29 cellular contexts compared by ENCODE assay signal in genomic region chr11:92432515-92432914, GRCh38.
"Had no signal": no experiment of that assay in that cellular context is flagged by ENCODE, and none has a peak within 500 bp of the region (broad histone marks: within the 10 kb centered on the region; RNA-seq: fewer than 3 reads in every experiment).

No MANE protein-coding gene starts in this region.

- H3K9me3 ChIP-seq: suprapubic skin, testis, thyroid gland, tibial artery, transverse colon, upper lobe of left lung, upper lobe of right lung, uterus, vagina had no signal

- H3K4me3 ChIP-seq: stomach, suprapubic skin, testis, thoracic aorta, thyroid gland, tibial artery, tibial nerve, transverse colon, upper lobe of left lung, upper lobe of right lung, uterus, vagina had no signal

- H3K36me3 Mint-ChIP-seq: stimulated activated effector memory CD8-positive, alpha-beta T cell treated with anti-CD3 and anti-CD28 coated beads, Interleukin-12 subunit alpha, Interleukin-12 subunit beta, amount 100 ng/mL, for 72 hours; stimulated activated memory B cell treated with anti-CD40 and anti-IgM and Interleukin-4, amounts not matched to agents 10 μg/mL and 1 μg/mL and 100 μg/mL, for 72 hours; stimulated activated naive B cell treated with anti-CD40 and anti-IgM and Interleukin-4, amounts not matched to agents 10 μg/mL and 1 μg/mL and 100 μg/mL, for 72 hours had no signal

- H3K4me3 Mint-ChIP-seq: stimulated activated effector memory CD8-positive, alpha-beta T cell treated with anti-CD3 and anti-CD28 coated beads, Interleukin-12 subunit alpha, Interleukin-12 subunit beta, amount 100 ng/mL, for 72 hours; stimulated activated memory B cell treated with anti-CD40 and anti-IgM and Interleukin-4, amounts not matched to agents 10 μg/mL and 1 μg/mL and 100 μg/mL, for 72 hours; stimulated activated naive B cell treated with anti-CD40 and anti-IgM and Interleukin-4, amounts not matched to agents 10 μg/mL and 1 μg/mL and 100 μg/mL, for 72 hours; stimulated activated naive CD8-positive, alpha-beta T cell treated with anti-CD3 and anti-CD28 coated beads, Interleukin-15, amount 100 ng/mL, for 72 hours; stimulated activated naive CD8-positive, alpha-beta T cell treated with anti-CD3 and anti-CD28 coated beads, Interleukin-15, Interleukin-2, amounts not matched to agents 100 ng/mL and 50 ng/mL, for 24 hours; type B pancreatic cell had no signal

- FAIRE-seq: urothelium cell line had no signal

- H3K4me1 ChIP-seq: stomach, suprapubic skin, thyroid gland, tibial artery, tibial nerve, transverse colon, upper lobe of left lung, upper lobe of right lung, uterus, vagina had no signal

- H3K27me3 Mint-ChIP-seq: stimulated activated memory B cell treated with anti-CD40 and anti-IgM and Interleukin-4, amounts not matched to agents 10 μg/mL and 1 μg/mL and 100 μg/mL, for 72 hours; stimulated activated naive B cell treated with anti-CD40 and anti-IgM and Interleukin-4, amounts not matched to agents 10 μg/mL and 1 μg/mL and 100 μg/mL, for 72 hours; stimulated activated naive CD8-positive, alpha-beta T cell treated with anti-CD3 and anti-CD28 coated beads, Interleukin-15, amount 100 ng/mL, for 72 hours; stimulated activated naive CD8-positive, alpha-beta T cell treated with anti-CD3 and anti-CD28 coated beads, Interleukin-15, Interleukin-2, amounts not matched to agents 100 ng/mL and 50 ng/mL, for 24 hours; type B pancreatic cell had no signal

- DNase-seq: stimulated activated CD4-positive, alpha-beta T cell treated with anti-CD3 and anti-CD28 coated beads, Interleukin-2, amount 100 ng/mL, for 48 hours; stimulated activated CD4-positive, alpha-beta T cell treated with anti-CD3 and anti-CD28 coated beads, Interleukin-4, amount 100 ng/mL, for 1 hour; stimulated activated CD4-positive, alpha-beta T cell treated with anti-CD3 and anti-CD28 coated beads, Interleukin-4, amount 100 ng/mL, for 24 hours; stimulated activated CD4-positive, alpha-beta T cell treated with anti-CD3 and anti-CD28 coated beads, Interleukin-4, amount 100 ng/mL, for 4 hours; stimulated activated CD8-positive, alpha-beta memory T cell treated with anti-CD3 and anti-CD28 coated beads, Interleukin-4, amount 100 ng/mL, for 48 hours; stimulated activated naive B cell treated with anti-CD40 and anti-IgM and Interleukin-4, amounts not matched to agents 10 μg/mL and 1 μg/mL and 100 μg/mL, for 72 hours; stimulated activated naive CD4-positive, alpha-beta T cell; stimulated activated naive CD4-positive, alpha-beta T cell treated with Interleukin-2 at 50 U/mL for 16 hours; stimulated activated naive CD8-positive, alpha-beta T cell treated with anti-CD3 and anti-CD28 coated beads, Interleukin-15, amount 100 ng/mL, for 72 hours; stimulated activated naive CD8-positive, alpha-beta T cell treated with anti-CD3 and anti-CD28 coated beads, Interleukin-15, Interleukin-2, amounts not matched to agents 100 U/mL and 50 U/mL, for 24 hours; stomach; substantia nigra; testis; thyroid gland; tibial artery; transverse colon; trophoblast cell; upper lobe of left lung; upper lobe of right lung; uterus had no signal

- H3K27ac ChIP-seq: stomach, suprapubic skin, testis, thoracic aorta, thyroid gland, tibial artery, tibial nerve, transverse colon, upper lobe of left lung, upper lobe of right lung, uterus, vagina had no signal

- H3K27me3 ChIP-seq: stomach, suprapubic skin, testis, thyroid gland, tibial artery, tibial nerve, transverse colon, upper lobe of left lung, upper lobe of right lung, uterus, vagina had no signal

- ATAC-seq: stimulated activated effector memory CD8-positive, alpha-beta T cell treated with anti-CD3 and anti-CD28 coated beads, Interleukin-12 subunit alpha, Interleukin-12 subunit beta, amount 100 ng/mL, for 72 hours; stimulated activated memory B cell treated with anti-CD40 and anti-IgM and Interleukin-4, amounts not matched to agents 10 μg/mL and 1 μg/mL and 100 μg/mL, for 72 hours; stimulated activated naive B cell treated with anti-CD40 and anti-IgM and Interleukin-4, amounts not matched to agents 10 μg/mL and 1 μg/mL and 100 μg/mL, for 72 hours; stimulated activated naive CD8-positive, alpha-beta T cell treated with anti-CD3 and anti-CD28 coated beads, Interleukin-15, amount 100 ng/mL, for 72 hours; stimulated activated naive CD8-positive, alpha-beta T cell treated with anti-CD3 and anti-CD28 coated beads, Interleukin-15, Interleukin-2, amounts not matched to agents 100 U/mL and 50 U/mL, for 24 hours; upper lobe of right lung had no signal

- H3K4me1 Mint-ChIP-seq: stimulated activated effector memory CD8-positive, alpha-beta T cell treated with anti-CD3 and anti-CD28 coated beads, Interleukin-12 subunit alpha, Interleukin-12 subunit beta, amount 100 ng/mL, for 72 hours; stimulated activated memory B cell treated with anti-CD40 and anti-IgM and Interleukin-4, amounts not matched to agents 10 μg/mL and 1 μg/mL and 100 μg/mL, for 72 hours; stimulated activated naive B cell treated with anti-CD40 and anti-IgM and Interleukin-4, amounts not matched to agents 10 μg/mL and 1 μg/mL and 100 μg/mL, for 72 hours; stimulated activated naive CD8-positive, alpha-beta T cell treated with anti-CD3 and anti-CD28 coated beads, Interleukin-15, amount 100 ng/mL, for 72 hours had no signal

- H3K36me3 ChIP-seq: stomach, suprapubic skin, thoracic aorta, thyroid gland, tibial artery, tibial nerve, transverse colon, upper lobe of left lung, upper lobe of right lung, uterus, vagina had no signal

- H3K27ac Mint-ChIP-seq: stimulated activated effector memory CD8-positive, alpha-beta T cell treated with anti-CD3 and anti-CD28 coated beads, Interleukin-12 subunit alpha, Interleukin-12 subunit beta, amount 100 ng/mL, for 72 hours; stimulated activated memory B cell treated with anti-CD40 and anti-IgM and Interleukin-4, amounts not matched to agents 10 μg/mL and 1 μg/mL and 100 μg/mL, for 72 hours; stimulated activated naive B cell treated with anti-CD40 and anti-IgM and Interleukin-4, amounts not matched to agents 10 μg/mL and 1 μg/mL and 100 μg/mL, for 72 hours; stimulated activated naive CD8-positive, alpha-beta T cell treated with anti-CD3 and anti-CD28 coated beads, Interleukin-15, amount 100 ng/mL, for 72 hours; stimulated activated naive CD8-positive, alpha-beta T cell treated with anti-CD3 and anti-CD28 coated beads, Interleukin-15, Interleukin-2, amounts not matched to agents 100 ng/mL and 50 ng/mL, for 24 hours; type B pancreatic cell had no signal
